In genomic region chrX:48802089-48802812, GRCh38 we compare ENCODE assay signal across 9 cellular contexts. TPM values are rescaled to one million over a fixed set of nuclear protein-coding genes. Genes with fewer than 3 reads are reported as not detected.
DNase-seq lines count a peak whose midpoint lies in the region; ATAC-seq and TF ChIP-seq lines count a peak whose summit lies in the region.
"Had no signal": no experiment of that assay in that cellular context is flagged by ENCODE, and none has a peak within 500 bp of the region (broad histone marks: within the 10 kb centered on the region; RNA-seq: fewer than 3 reads in every experiment).

No MANE protein-coding gene starts in this region.

- H3K4me3 ChIP-seq in duodenal mucosa (ENCODE audit: low read depth in 1 of 2, low read length in 2 of 2) (peak overlapping the region; percentile 71 to 76), lung (peak overlapping the region; percentile 30)

- H3K9me3 ChIP-seq in duodenal mucosa (ENCODE audit: control insufficient read depth in 1 of 2, low read length in 2 of 2) (no peaks in the 10 kb centered on the region), lung (ENCODE audit: control insufficient read depth in 2 of 2, insufficient read depth in 1 of 2, low read length in 1 of 2) (peaks cover 0 to 11% of the 10 kb centered on the region in 2 donors)

- H3K27ac ChIP-seq in duodenal mucosa (ENCODE audit: low read depth, low read length) (peak overlapping the region; percentile 88), lung (ENCODE audit: low read depth in 1 of 2, low read length in 1 of 2) (peak overlapping the region; percentile 91 to 95)

- TF ChIP-seq CTCF in CD14-positive monocyte (IDR thresholded peaks at IDR 0.05): no peak
- TF ChIP-seq CTCF in lung (IDR thresholded peaks at IDR 0.05; ENCODE audit: control extremely low read depth, extremely low read depth): no peak

- H3K4me1 ChIP-seq in duodenal mucosa (ENCODE audit: control insufficient read depth in 1 of 2, insufficient read depth in 2 of 2, low read length in 2 of 2) (peaks cover 6 to 14% of the 10 kb centered on the region in 2 donors), lung (ENCODE audit: control insufficient read depth in 2 of 2, insufficient read depth in 2 of 2, low read length in 2 of 2) (no peaks in the 10 kb centered on the region)

- peak overlapping the region; percentile 98 to 99 (median 99) for H3K27ac Mint-ChIP-seq in CD14-positive monocyte

- peaks cover 21 to 27% of the 10 kb centered on the region in 2 donors for H3K36me3 Mint-ChIP-seq in CD14-positive monocyte

- peak; percentile 68 for TF ChIP-seq POLR2A in GM19193 (IDR thresholded peaks at IDR 0.05; ENCODE audit: extremely low read depth, insufficient read depth, insufficient read length)

- peak; percentile 71 for DNase-seq in CD14-positive monocyte (ENCODE audit: low spot score)
- peak; percentile 38 to 77 for DNase-seq in NCI-H446 (lab: John Stamatoyannopoulos, UW)
- peak; percentile 81 for DNase-seq in activated CD4-positive, alpha-beta T cell treated with anti-CD3 and anti-CD28 coated beads for 48 hours
- peak; percentile 86 for DNase-seq in lung (ENCODE audit: low spot score)
- peak; percentile 28 for DNase-seq in stimulated activated CD8-positive, alpha-beta memory T cell treated with anti-CD3 and anti-CD28 coated beads, Interleukin-12 subunit alpha, Interleukin-12 subunit beta, amount 100 ng/mL, for 24 hours (ENCODE audit: extremely low read depth)

- ATAC-seq in HG03354 (IDR thresholded peaks at IDR 0.05; ENCODE audit: poor library complexity, severe bottlenecking, unreplicated experiment) (peak; percentile 46), lung (ENCODE audit: insufficient read depth, low FRiP score) (peak; percentile 68)

- peaks cover 0 to 11% of the 10 kb centered on the region in 2 donors for H3K36me3 ChIP-seq in duodenal mucosa (ENCODE audit: control insufficient read depth in 1 of 2, insufficient read depth in 2 of 2, low read length in 2 of 2)
- H3K36me3 ChIP-seq in lung (ENCODE audit: control insufficient read depth in 2 of 2, insufficient read depth in 2 of 2, low read length in 2 of 2): no peaks in the 10 kb centered on the region

- H3K27me3 ChIP-seq in duodenal mucosa (ENCODE audit: control insufficient read depth in 1 of 2, insufficient read depth in 2 of 2, low read length in 2 of 2) (no peaks in the 10 kb centered on the region), lung (ENCODE audit: control insufficient read depth, insufficient read depth) (no peaks in the 10 kb centered on the region)

- H3K27me3 Mint-ChIP-seq in CD14-positive monocyte (ENCODE audit: low read depth in 3 of 3): peaks cover 0 to 8% (median 0%) of the 10 kb centered on the region in 3 donors

- peaks cover 0 to 11% (median 5%) of the 10 kb centered on the region in 7 donors for H3K9me3 Mint-ChIP-seq in CD14-positive monocyte

- H3K4me1 Mint-ChIP-seq in CD14-positive monocyte: peaks cover 13% of the 10 kb centered on the region

- intact Hi-C loops in CD14-positive monocyte (cut with micrococcal nuclease): loop anchor here (5.0 to 10.0 kb wide), 6 partner anchors 65 to 317 kb away; partner anchors contain the start of genes PQBP1 (in 2 of the 2), TIMM17B (in 2 of the 2), RBM3 (in 1 of the 2) and SUV39H1 (in 1 of the 2)

- peak overlapping the region; percentile 70 to 72 for H3K9ac ChIP-seq in duodenal mucosa (ENCODE audit: low read depth in 1 of 2, low read length in 2 of 2)

- H3K4me3 Mint-ChIP-seq in CD14-positive monocyte: peak overlapping the region; percentile 93 to 96

- WGBS in lung, 2 donors: 2 to 32% methylated on average over 26 to 37 of the region's 37 CpGs

RNA-seq across cellular contexts. Expression of gene HDAC6, which starts 0.4 kb away (rescaled TPM):
- polyA plus RNA-seq in CD14-positive monocyte: 10 to 100 TPM; 12.7 to 19.7 TPM
- 10 to 100 TPM; 84.9 to 90.8 TPM for total RNA-seq in lung
- polyA plus RNA-seq in lung: 10 to 100 TPM; 39.7 to 72.0 TPM

RNA-seq across cellular contexts. Expression of gene GATA1, which starts 15.9 kb away (rescaled TPM):
- polyA plus RNA-seq in CD14-positive monocyte: not detected
- total RNA-seq in lung: 1 to 10 TPM in 1 of 2 donors, under 1 TPM in 1; 0.43 to 1.2 TPM
- 1 to 10 TPM in 1 of 2 donors, under 1 TPM in 1; 0.63 to 1.5 TPM for polyA plus RNA-seq in lung

RNA-seq across cellular contexts. Expression of gene ERAS, which starts 24.1 kb away (rescaled TPM):
- not detected for polyA plus RNA-seq in CD14-positive monocyte
- total RNA-seq in lung: not detected
- polyA plus RNA-seq in lung: under 1 TPM in 1 of 2 donors, not detected in 1; 0.24 TPM
- total RNA-seq: frontal cortex had no signal

RNA-seq across cellular contexts. Expression of gene PCSK1N, which starts 33.2 kb away (rescaled TPM):
- not detected for polyA plus RNA-seq in CD14-positive monocyte
- 10 to 100 TPM in 1 of 2 donors, 1 to 10 TPM in 1; 3.4 to 10.7 TPM for total RNA-seq in lung
- 1 to 10 TPM; 1.3 to 1.6 TPM for polyA plus RNA-seq in lung

RNA-seq across cellular contexts. Expression of gene GLOD5, which starts 40.7 kb away (rescaled TPM):
- polyA plus RNA-seq in CD14-positive monocyte (not detected), lung (1 to 10 TPM; 1.7 to 5.1 TPM)
- 1 to 10 TPM; 1.6 to 2.0 TPM for total RNA-seq in lung
- total RNA-seq: frontal cortex had no signal

Comparison
In these comparisons a context has a peak if more than half of its experiments do, and no peak if none do; other contexts are left out.
1. Peak in every context shown above with its lines: DNase-seq, ATAC-seq, H3K4me3 ChIP-seq and H3K27ac ChIP-seq.
2. DNase-seq: peak in every context shown above with its lines; median percentile 86 in lung; 81 in activated CD4-positive, alpha-beta T cell treated with anti-CD3 and anti-CD28 coated beads for 48 hours; 71 in CD14-positive monocyte; 58 in NCI-H446; 28 in stimulated activated CD8-positive, alpha-beta memory T cell treated with anti-CD3 and anti-CD28 coated beads, Interleukin-12 subunit alpha, Interleukin-12 subunit beta, amount 100 ng/mL, for 24 hours.